In genomic region chr12:9039397-9039977, GRCh38 we compare ENCODE assay signal across 8 cellular contexts. TPM values are rescaled to one million over a fixed set of nuclear protein-coding genes. Genes with fewer than 3 reads are reported as not detected.
DNase-seq lines count a peak whose midpoint lies in the region; ATAC-seq and TF ChIP-seq lines count a peak whose summit lies in the region.

No MANE protein-coding gene starts in this region.

- H3K36me3 ChIP-seq in OCI-LY1 (ENCODE audit: insufficient read depth, low read length) = no peaks in the 10 kb centered on the region

- no peaks in the 10 kb centered on the region for H3K27me3 ChIP-seq in OCI-LY1 (ENCODE audit: insufficient read depth, low read length)

- H3K9ac ChIP-seq in OCI-LY1 (ENCODE audit: low read length) = no peak overlapping the region

- no peaks in the 10 kb centered on the region for H3K79me2 ChIP-seq in OCI-LY1 (ENCODE audit: insufficient read depth, low read length)

- H3K4me1 ChIP-seq in OCI-LY1 (ENCODE audit: insufficient read depth, low read length, severe bottlenecking) = no peaks in the 10 kb centered on the region

- no peaks in the 10 kb centered on the region for H3K9me2 ChIP-seq in OCI-LY1 (ENCODE audit: low read depth, low read length)

- H3K4me3 ChIP-seq in OCI-LY1 (ENCODE audit: low read depth, low read length, poor library complexity, severe bottlenecking) = no peak overlapping the region

- no peak overlapping the region for H3K4me2 ChIP-seq in OCI-LY1 (ENCODE audit: low read length)

- DNase-seq in NCI-H526 (lab: John Stamatoyannopoulos, UW) (peak; percentile 16 to 66), NCI-H526 treated with DMSO at 0.1 percent for 48 hours (lab: John Stamatoyannopoulos, UW) (no peak), HT-29 (ENCODE audit: low spot score) (peak; percentile 69), dermis blood vessel endothelial cell (peak; percentile 64), lung microvascular endothelial cell (ENCODE audit: low read depth in 2 of 2) (peak; percentile 57 to 58), mesenteric fat pad (ENCODE audit: low spot score) (no peak)

- H3K9me3 ChIP-seq in OCI-LY1 (ENCODE audit: low read length) = no peaks in the 10 kb centered on the region

- no peak for ATAC-seq in HG02759 (IDR thresholded peaks at IDR 0.05; ENCODE audit: unreplicated experiment)

- no peaks in the 10 kb centered on the region for H3F3A ChIP-seq in OCI-LY1 (ENCODE audit: insufficient read depth, low read length)

- H3K27ac ChIP-seq in OCI-LY1 (ENCODE audit: low read depth, low read length, poor library complexity, severe bottlenecking) = no peak overlapping the region

- no peaks in the 10 kb centered on the region for H4K20me1 ChIP-seq in OCI-LY1 (ENCODE audit: insufficient read depth, low read length)

- H2AFZ ChIP-seq in OCI-LY1 (ENCODE audit: low read length) = no peak overlapping the region

- TF ChIP-seq CTCF in OCI-LY1 (IDR thresholded peaks at IDR 0.05; ENCODE audit: low read length) = peak; percentile 84

RNA-seq across cellular contexts. Expression of gene KLRG1, which starts 50.1 kb away (rescaled TPM):
- not detected in 2 replicates for total RNA-seq in HT-29 (2014; rRNA removed; shearing (Covaris generic))
- 0.68 and 0.70 TPM in 2 replicates for total RNA-seq in dermis blood vessel endothelial cell
- 0.20 and 0.22 TPM in 2 replicates for total RNA-seq in lung microvascular endothelial cell
- total RNA-seq in mesenteric fat pad = 7.7 TPM

Comparison
In these comparisons a context has a peak if more than half of its experiments do, and no peak if none do; other contexts are left out.
1. DNase-seq: peak in NCI-H526 (2 of 2), HT-29 (single experiment), dermis blood vessel endothelial cell (single experiment) and lung microvascular endothelial cell (2 of 2); none in NCI-H526 treated with DMSO at 0.1 percent for 48 hours (single experiment) and mesenteric fat pad (single experiment).